ENCODE assay signal across 1 cellular context in genomic region chr5:150106669-150107068, GRCh38.
TF ChIP-seq lines count a peak whose summit lies in the region.

No MANE protein-coding gene starts in this region.

TF ChIP-seq in SK-N-SH treated with all-trans-retinoic acid at 6 μM for 48 hours, 23 proteins besides CTCF, POLR2A, EP300 and RAD21 (continued from another document):
- no peak for TF ChIP-seq TSHZ2 (CRISPR knock-in tag; IDR thresholded peaks at IDR 0.05)
- no peak for TF ChIP-seq ESRRG (CRISPR knock-in tag; IDR thresholded peaks at IDR 0.05)
- TF ChIP-seq RARB (CRISPR knock-in tag; IDR thresholded peaks at IDR 0.05): no peak
